8 cellular contexts compared by ENCODE assay signal in the genomic region with DNA sequence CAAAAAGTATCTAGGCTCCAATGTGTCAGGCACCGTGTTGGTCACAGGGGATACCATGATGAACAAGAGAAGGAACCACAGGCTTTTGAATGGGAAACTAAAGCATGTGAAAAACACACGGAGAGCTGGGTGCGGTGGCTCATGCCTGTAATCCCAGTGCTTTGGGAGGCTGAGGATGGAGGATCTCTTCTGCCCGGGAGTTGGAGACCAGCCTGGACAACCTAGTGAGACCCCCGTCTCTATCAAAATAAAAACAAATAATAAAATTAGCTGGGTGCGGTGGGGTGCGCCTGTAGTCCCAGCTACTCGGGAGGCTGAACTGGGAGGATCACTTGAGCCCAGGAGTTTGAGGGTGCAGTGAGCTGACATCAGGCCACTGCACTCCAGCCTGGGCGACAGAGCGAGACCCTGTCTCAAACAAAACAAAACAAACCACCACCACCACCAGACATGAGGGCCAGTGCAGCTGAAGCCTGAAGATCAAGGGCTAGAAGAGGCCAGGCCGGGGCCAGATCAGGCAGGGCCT. TPM values are rescaled to one million over a fixed set of nuclear protein-coding genes. Genes with fewer than 3 reads are reported as not detected.
DNase-seq lines count a peak whose midpoint lies in the region; ATAC-seq and TF ChIP-seq lines count a peak whose summit lies in the region.

No MANE protein-coding gene starts in this region.

- H3K4me3 ChIP-seq in GM23338 (peak overlapping the region; percentile 82), right cardiac atrium (ENCODE audit: low read length) (peak overlapping the region; percentile 79), spleen (peak overlapping the region; percentile 58 to 97 (median 77))

- intact Hi-C loops in right cardiac atrium (cut with DNase I): loop anchor here in 2 of 4 donors (10.0 kb wide), 1 partner anchor 93 kb away; no protein-coding TSS in a partner anchor
- intact Hi-C loops in spleen (cut with DNase I; ENCODE audit: low total_unique reads): no loop called here

- peak overlapping the region; percentile 95; the same call in 1 of the 2 replicates for H2AFZ ChIP-seq in GM23338

- peaks cover 8% of the 10 kb centered on the region for H3K79me2 ChIP-seq in GM23338 (replicated peaks; ENCODE audit: insufficient read depth)

- DNase-seq in GM23338 (ENCODE audit: low spot score) (no peak), right cardiac atrium (no peak), spleen (peak; percentile 74), cerebellar cortex (ENCODE audit: low spot score) (no peak), DMS79 (lab: John Stamatoyannopoulos, UW) (no peak)

- ATAC-seq in GM23338 (no peak), right cardiac atrium (no peak), GM19395 (IDR thresholded peaks at IDR 0.05; ENCODE audit: unreplicated experiment) (no peak), HG03571 (IDR thresholded peaks at IDR 0.05; ENCODE audit: unreplicated experiment) (no peak)

- H3F3A ChIP-seq in GM23338 (replicated peaks; ENCODE audit: low read depth): peaks cover 48% of the 10 kb centered on the region

- H3K4me1 ChIP-seq in GM23338 (ENCODE audit: insufficient read depth) (peaks cover 9% of the 10 kb centered on the region), right cardiac atrium (ENCODE audit: control insufficient read depth, insufficient read depth, low read length) (peaks cover 3% of the 10 kb centered on the region), spleen (peaks cover 15 to 60% (median 29%) of the 10 kb centered on the region in 6 donors)

- H3K9me3 ChIP-seq in right cardiac atrium (ENCODE audit: control insufficient read depth, low read length) (no peaks in the 10 kb centered on the region), spleen (no peaks in the 10 kb centered on the region)

- peak overlapping the region; percentile 93 for H3K4me3 Mint-ChIP-seq in GM23338

- peaks cover 11% of the 10 kb centered on the region; the same call in 1 of the 2 replicates for H4K20me1 ChIP-seq in GM23338 (replicated peaks; ENCODE audit: insufficient read depth)

- no peak for TF ChIP-seq POLR2A in spleen (IDR thresholded peaks at IDR 0.05)

- H3K27ac Mint-ChIP-seq in GM23338: peak overlapping the region; percentile 94

- H3K36me3 ChIP-seq in GM23338 (ENCODE audit: insufficient read depth) (peaks cover 12% of the 10 kb centered on the region), spleen (peaks cover 3 to 33% (median 31%) of the 10 kb centered on the region in 6 donors)

- H3K4me2 ChIP-seq in GM23338: peak overlapping the region; percentile 90

- no peaks in the 10 kb centered on the region for H3K9me2 ChIP-seq in GM23338 (ENCODE audit: insufficient read depth)

- peaks cover 20% of the 10 kb centered on the region for H3K4me1 Mint-ChIP-seq in GM23338

- H3K36me3 Mint-ChIP-seq in GM23338 (ENCODE audit: low read depth): peaks cover 30% of the 10 kb centered on the region

- no peaks in the 10 kb centered on the region for H3K27me3 ChIP-seq in GM23338 (ENCODE audit: insufficient read depth)
- H3K27me3 ChIP-seq in right cardiac atrium (ENCODE audit: control insufficient read depth, insufficient read depth): no peaks in the 10 kb centered on the region
- H3K27me3 ChIP-seq in spleen (replicated peaks in 1 of 7): no peaks in the 10 kb centered on the region

- peaks cover 28% of the 10 kb centered on the region for H3K27me3 Mint-ChIP-seq in GM23338 (ENCODE audit: insufficient read depth, low read depth, poor library complexity)

- no peaks in the 10 kb centered on the region for H3K9me3 Mint-ChIP-seq in GM23338

- 79% methylated on average over 11 of the region's 11 CpGs for WGBS in right cardiac atrium
- WGBS in spleen, 5 donors: 73 to 84% (median 78%) methylated on average over 10 to 11 of the region's 11 CpGs

- peak overlapping the region; percentile 90 for H3K27ac ChIP-seq in GM23338 (ENCODE audit: low read depth)
- peak overlapping the region; percentile 93 for H3K27ac ChIP-seq in VCaP
- H3K27ac ChIP-seq in right cardiac atrium (ENCODE audit: low read length): peak overlapping the region; percentile 71
- peak overlapping the region; percentile 76 to 94 (median 90) for H3K27ac ChIP-seq in spleen

- TF ChIP-seq CTCF in GM23338 (conservative IDR thresholded peaks at IDR 0.05; ENCODE audit: low read depth in 2 of 2) (no peak), VCaP (conservative IDR thresholded peaks at IDR 0.05) (no peak), spleen (IDR thresholded peaks at IDR 0.05 in 8 of 11, conservative IDR thresholded peaks at IDR 0.05 in 3 of 11) (no peak)

TF ChIP-seq in GM23338, 12 proteins besides CTCF, POLR2A, EP300 and RAD21 (continues in another document):
- TF ChIP-seq, protein P1, sequence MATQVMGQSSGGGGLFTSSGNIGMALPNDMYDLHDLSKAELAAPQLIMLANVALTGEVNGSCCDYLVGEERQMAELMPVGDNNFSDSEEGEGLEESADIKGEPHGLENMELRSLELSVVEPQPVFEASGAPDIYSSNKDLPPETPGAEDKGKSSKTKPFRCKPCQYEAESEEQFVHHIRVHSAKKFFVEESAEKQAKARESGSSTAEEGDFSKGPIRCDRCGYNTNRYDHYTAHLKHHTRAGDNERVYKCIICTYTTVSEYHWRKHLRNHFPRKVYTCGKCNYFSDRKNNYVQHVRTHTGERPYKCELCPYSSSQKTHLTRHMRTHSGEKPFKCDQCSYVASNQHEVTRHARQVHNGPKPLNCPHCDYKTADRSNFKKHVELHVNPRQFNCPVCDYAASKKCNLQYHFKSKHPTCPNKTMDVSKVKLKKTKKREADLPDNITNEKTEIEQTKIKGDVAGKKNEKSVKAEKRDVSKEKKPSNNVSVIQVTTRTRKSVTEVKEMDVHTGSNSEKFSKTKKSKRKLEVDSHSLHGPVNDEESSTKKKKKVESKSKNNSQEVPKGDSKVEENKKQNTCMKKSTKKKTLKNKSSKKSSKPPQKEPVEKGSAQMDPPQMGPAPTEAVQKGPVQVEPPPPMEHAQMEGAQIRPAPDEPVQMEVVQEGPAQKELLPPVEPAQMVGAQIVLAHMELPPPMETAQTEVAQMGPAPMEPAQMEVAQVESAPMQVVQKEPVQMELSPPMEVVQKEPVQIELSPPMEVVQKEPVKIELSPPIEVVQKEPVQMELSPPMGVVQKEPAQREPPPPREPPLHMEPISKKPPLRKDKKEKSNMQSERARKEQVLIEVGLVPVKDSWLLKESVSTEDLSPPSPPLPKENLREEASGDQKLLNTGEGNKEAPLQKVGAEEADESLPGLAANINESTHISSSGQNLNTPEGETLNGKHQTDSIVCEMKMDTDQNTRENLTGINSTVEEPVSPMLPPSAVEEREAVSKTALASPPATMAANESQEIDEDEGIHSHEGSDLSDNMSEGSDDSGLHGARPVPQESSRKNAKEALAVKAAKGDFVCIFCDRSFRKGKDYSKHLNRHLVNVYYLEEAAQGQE (IDR thresholded peaks at IDR 0.05; ENCODE audit: unreplicated experiment): no peak
- TF ChIP-seq ZNF114 (CRISPR knock-in tag; IDR thresholded peaks at IDR 0.05) (no peak), ZNF331 (CRISPR knock-in tag; IDR thresholded peaks at IDR 0.05; ENCODE audit: low read depth) (no peak), CREB1 (CRISPR knock-in tag; IDR thresholded peaks at IDR 0.05; ENCODE audit: low read depth) (no peak), EZH2 (IDR thresholded peaks at IDR 0.05; ENCODE audit: low read depth, unreplicated experiment) (no peak)

RNA-seq across cellular contexts. Expression of gene COPS6, which starts 0.6 kb away (rescaled TPM):
- total RNA-seq in GM23338 (2014; rRNA removed; shearing (Covaris generic)): 89.8 and 104 TPM in 2 replicates
- 191 and 198 TPM in 2 replicates for polyA plus RNA-seq in GM23338 (2016; fragmentation: Nextera tagmentation; extraction: Ambion mirVana)
- total RNA-seq in right cardiac atrium: 100 to 1,000 TPM; 112 to 126 (median 117) TPM
- polyA plus RNA-seq in right cardiac atrium: 131 TPM
- 10 to 100 TPM; 47.0 to 86.7 (median 64.7) TPM for total RNA-seq in spleen
- polyA plus RNA-seq in spleen: 10 to 100 TPM; 80.7 to 89.6 (median 83.5) TPM

RNA-seq across cellular contexts. Expression of gene ZNF3, which starts 6.6 kb away (rescaled TPM):
- 40.8 and 48.9 TPM in 2 replicates for total RNA-seq in GM23338 (2014; rRNA removed; shearing (Covaris generic))
- polyA plus RNA-seq in GM23338 (2016; fragmentation: Nextera tagmentation; extraction: Ambion mirVana) (22.6 and 23.4 TPM in 2 replicates), right cardiac atrium (12.1 TPM), spleen (10 to 100 TPM; 11.0 to 17.3 (median 14.8) TPM)
- total RNA-seq in right cardiac atrium (10 to 100 TPM; 17.8 to 18.2 (median 18.0) TPM), spleen (10 to 100 TPM; 25.7 to 34.0 (median 29.3) TPM)

RNA-seq across cellular contexts. Expression of gene MCM7, which starts 13.0 kb away (rescaled TPM):
- total RNA-seq in GM23338 (2014; rRNA removed; shearing (Covaris generic)): 285 TPM in 2 replicates
- polyA plus RNA-seq in GM23338 (2016; fragmentation: Nextera tagmentation; extraction: Ambion mirVana) (140 and 144 TPM in 2 replicates), right cardiac atrium (16.7 TPM), spleen (10 to 100 TPM; 72.3 to 92.7 (median 75.8) TPM)
- total RNA-seq in right cardiac atrium (10 to 100 TPM; 14.2 to 26.9 (median 21.6) TPM), spleen (10 to 100 TPM; 49.5 to 74.7 (median 64.8) TPM)

RNA-seq across cellular contexts. Expression of gene AP4M1, which starts 13.3 kb away (rescaled TPM):
- 12.2 and 13.3 TPM in 2 replicates for total RNA-seq in GM23338 (2014; rRNA removed; shearing (Covaris generic))
- polyA plus RNA-seq in GM23338 (2016; fragmentation: Nextera tagmentation; extraction: Ambion mirVana): 9.5 and 14.4 TPM in 2 replicates
- 10 to 100 TPM; 10.1 to 15.4 (median 14.0) TPM for total RNA-seq in right cardiac atrium
- 10.7 TPM for polyA plus RNA-seq in right cardiac atrium
- total RNA-seq in spleen: 10 to 100 TPM in 5 of 7 donors, 1 to 10 TPM in 2; 9.2 to 18.0 (median 12.0) TPM
- polyA plus RNA-seq in spleen: 10 to 100 TPM in 2 of 3 donors, 1 to 10 TPM in 1; 8.7 to 10.1 (median 10.1) TPM

RNA-seq across cellular contexts. Expression of gene TAF6, which starts 31.0 kb away (rescaled TPM):
- total RNA-seq in GM23338 (2014; rRNA removed; shearing (Covaris generic)): 125 and 141 TPM in 2 replicates
- polyA plus RNA-seq in GM23338 (2016; fragmentation: Nextera tagmentation; extraction: Ambion mirVana): 54.9 and 56.3 TPM in 2 replicates
- 10 to 100 TPM; 29.7 to 37.7 (median 32.9) TPM for total RNA-seq in right cardiac atrium
- 33.9 TPM for polyA plus RNA-seq in right cardiac atrium
- total RNA-seq in spleen: 10 to 100 TPM; 29.7 to 44.0 (median 36.5) TPM
- polyA plus RNA-seq in spleen: 10 to 100 TPM; 16.5 to 36.6 (median 21.3) TPM
